8 cellular contexts compared by ENCODE assay signal in genomic region chr22:20858615-20859416, GRCh38. TPM values are rescaled to one million over a fixed set of nuclear protein-coding genes. Genes with fewer than 3 reads are reported as not detected.
DNase-seq lines count a peak whose midpoint lies in the region; ATAC-seq and TF ChIP-seq lines count a peak whose summit lies in the region.

TSS of gene PI4KA (minus strand) at chr22:20858811. CDS start at chr22:20858725, 86 bp downstream.
TSS of gene SNAP29 (plus strand) at chr22:20859007. CDS start at chr22:20859111, 104 bp downstream.

- peak within 1 kb of the TSS; percentile 81 for H3K27ac ChIP-seq in C4-2B
- peak within 1 kb of the TSS; percentile 90 to 91 for H3K27ac ChIP-seq in left lung

- intact Hi-C loops in dendritic cell treated with granulocyte-macrophage colony-stimulating factor and Interleukin-4, amounts not matched to agents 40 ng/mL and 50 ng/mL, for 4 days (cut with micrococcal nuclease): loop anchor here (1.0 to 2.0 kb wide), 2 partner anchors 8 to 58 kb away; partner anchors contain the start of gene CRKL
- intact Hi-C loops in left lung (cut with DNase I): no loop called here

- H3K36me3 ChIP-seq in left lung: peaks cover 0 to 7% of the 10 kb centered on the region in 2 donors

- H3K9me3 ChIP-seq in left lung: no peaks in the 10 kb centered on the region

- no peaks in the 10 kb centered on the region for H3K27me3 ChIP-seq in left lung

- peak within 1 kb of the TSS; percentile 74 to 75 for H3K4me3 ChIP-seq in left lung

- peaks cover 17 to 70% of the 10 kb centered on the region in 2 donors for H3K4me1 ChIP-seq in left lung

- no peaks in the 10 kb centered on the region for H3K27me3 Mint-ChIP-seq in dendritic cell treated with granulocyte-macrophage colony-stimulating factor and Interleukin-4, amounts not matched to agents 40 ng/mL and 50 ng/mL, for 4 days

- peaks cover 70% of the 10 kb centered on the region for H3K4me1 Mint-ChIP-seq in dendritic cell treated with granulocyte-macrophage colony-stimulating factor and Interleukin-4, amounts not matched to agents 40 ng/mL and 50 ng/mL, for 4 days (ENCODE audit: low read depth)

- peaks cover 42% of the 10 kb centered on the region for H3K36me3 Mint-ChIP-seq in dendritic cell treated with granulocyte-macrophage colony-stimulating factor and Interleukin-4, amounts not matched to agents 40 ng/mL and 50 ng/mL, for 4 days (ENCODE audit: low read depth)

- TF ChIP-seq CTCF in C4-2B (conservative IDR thresholded peaks at IDR 0.05) (no peak), left lung (IDR thresholded peaks at IDR 0.05) (peak; percentile 16 to 51)

- DNase-seq in NCI-H748 treated with DMSO at 0.1 percent for 48 hours (lab: John Stamatoyannopoulos, UW) (peak; percentile 85), left lung (peak; percentile 99 to 100)
- DNase-seq in activated CD4-positive, alpha-beta T cell treated with anti-CD3 and anti-CD28 coated beads, Interleukin-2, amount 50 U/mL, for 4 hours: peak; percentile 96
- peak; percentile 95 for DNase-seq in stimulated activated CD4-positive, alpha-beta T cell treated with anti-CD3 and anti-CD28 coated beads, Interleukin-2, amount 100 ng/mL, for 4 hours (ENCODE audit: low read depth)

- ATAC-seq in GM19395 (IDR thresholded peaks at IDR 0.05; ENCODE audit: unreplicated experiment) (peak; percentile 95), HG03558 (IDR thresholded peaks at IDR 0.05; ENCODE audit: extremely low read depth, unreplicated experiment) (peak; percentile 81), left lung (peak; percentile 97)

- H3K9me3 Mint-ChIP-seq in dendritic cell treated with granulocyte-macrophage colony-stimulating factor and Interleukin-4, amounts not matched to agents 40 ng/mL and 50 ng/mL, for 4 days: no peaks in the 10 kb centered on the region

- H3K4me3 Mint-ChIP-seq in dendritic cell treated with granulocyte-macrophage colony-stimulating factor and Interleukin-4, amounts not matched to agents 40 ng/mL and 50 ng/mL, for 4 days: peak within 1 kb of the TSS; percentile 90

- peak within 1 kb of the TSS; percentile 91 for H3K27ac Mint-ChIP-seq in dendritic cell treated with granulocyte-macrophage colony-stimulating factor and Interleukin-4, amounts not matched to agents 40 ng/mL and 50 ng/mL, for 4 days

RNA-seq across cellular contexts. Expression of gene PI4KA, which starts in this region (rescaled TPM):
- total RNA-seq in left lung: 100 to 1,000 TPM in 1 of 2 donors, 10 to 100 TPM in 1; 86.7 to 108 TPM

RNA-seq across cellular contexts. Expression of gene SNAP29, which starts in this region (rescaled TPM):
- total RNA-seq in left lung: 10 to 100 TPM; 26.7 to 28.7 TPM

Comparison
In these comparisons a context has a peak if more than half of its experiments do, and no peak if none do; other contexts are left out.
1. Peak in every context shown above with its lines: DNase-seq, ATAC-seq, H3K4me3 ChIP-seq and H3K27ac ChIP-seq.